Comparison of ENCODE assay signal across 9 cellular contexts in genomic region chr9:71001780-71002386, GRCh38.
DNase-seq lines count a peak whose midpoint lies in the region; ATAC-seq and TF ChIP-seq lines count a peak whose summit lies in the region.
"Had no signal": no experiment of that assay in that cellular context is flagged by ENCODE, and none has a peak within 500 bp of the region (broad histone marks: within the 10 kb centered on the region; RNA-seq: fewer than 3 reads in every experiment).

No MANE protein-coding gene starts in this region.

- DNase-seq in NCI-H460 (ENCODE audit: extremely low read depth, low read depth) = peak; percentile 38
- DNase-seq in epithelial cell of proximal tubule (ENCODE audit: low read depth) = no peak
- peak; percentile 51 for DNase-seq in renal cortical epithelial cell (ENCODE audit: low read depth)
- no peak for DNase-seq in stimulated activated CD4-positive, alpha-beta T cell treated with anti-CD3 and anti-CD28 coated beads, Interleukin-4, amount 100 ng/mL, for 4 hours
- no peak for DNase-seq in stimulated activated naive CD4-positive, alpha-beta T cell (lab: John Stamatoyannopoulos, UW)
- DNase-seq in DMS79 treated with DMSO at 0.1 percent for 48 hours (lab: John Stamatoyannopoulos, UW) = no peak
- DNase-seq: left cardiac atrium had no signal

- H3K36me3 ChIP-seq in DOHH2 (ENCODE audit: control insufficient read depth, low read length) = no peaks in the 10 kb centered on the region

- H3K27ac ChIP-seq in DOHH2 (ENCODE audit: low read depth, low read length) = no peak overlapping the region

- peak; percentile 76 for ATAC-seq in GM21723 (IDR thresholded peaks at IDR 0.05; ENCODE audit: unreplicated experiment)

- TF ChIP-seq CTCF in DOHH2 (IDR thresholded peaks at IDR 0.05; ENCODE audit: low read depth, low read length, poor library complexity, severe bottlenecking) (peak; percentile 66), epithelial cell of proximal tubule (conservative IDR thresholded peaks at IDR 0.05; ENCODE audit: low read depth, low read length) (peak; percentile 84)

- H3K4me3 ChIP-seq in DOHH2 (ENCODE audit: low read length) (no peak overlapping the region), epithelial cell of proximal tubule (ENCODE audit: low read depth, low read length) (no peak overlapping the region)

- H3K27me3 ChIP-seq in DOHH2 (ENCODE audit: control insufficient read depth, low read length) = no peaks in the 10 kb centered on the region

- no peaks in the 10 kb centered on the region for H3K79me2 ChIP-seq in DOHH2 (ENCODE audit: control insufficient read depth, low read length)

- H3K4me1 ChIP-seq in DOHH2 (ENCODE audit: control insufficient read depth, low read length) = no peaks in the 10 kb centered on the region

- no peak overlapping the region for H3K4me2 ChIP-seq in DOHH2 (ENCODE audit: low read length)

- H3K9me2 ChIP-seq in DOHH2 (replicated peaks; ENCODE audit: control insufficient read depth, low read length) = no peaks in the 10 kb centered on the region

- H3K9me3 ChIP-seq in DOHH2 (ENCODE audit: control insufficient read depth, insufficient read depth, low read length) = peaks cover 3% of the 10 kb centered on the region; the same call in 1 of the 2 replicates

- no peaks in the 10 kb centered on the region for H3F3A ChIP-seq in DOHH2 (ENCODE audit: control insufficient read depth, insufficient read depth)

- no peaks in the 10 kb centered on the region for H4K20me1 ChIP-seq in DOHH2 (ENCODE audit: control insufficient read depth, insufficient read depth, low read depth, low read length)

Comparison
In these comparisons a context has a peak if more than half of its experiments do, and no peak if none do; other contexts are left out.
1. DNase-seq: peak in NCI-H460 (single experiment) and renal cortical epithelial cell (single experiment); none in epithelial cell of proximal tubule (single experiment), stimulated activated CD4-positive, alpha-beta T cell treated with anti-CD3 and anti-CD28 coated beads, Interleukin-4, amount 100 ng/mL, for 4 hours (0 of 2), stimulated activated naive CD4-positive, alpha-beta T cell (0 of 6) and DMS79 treated with DMSO at 0.1 percent for 48 hours (single experiment).